In the genomic region with DNA sequence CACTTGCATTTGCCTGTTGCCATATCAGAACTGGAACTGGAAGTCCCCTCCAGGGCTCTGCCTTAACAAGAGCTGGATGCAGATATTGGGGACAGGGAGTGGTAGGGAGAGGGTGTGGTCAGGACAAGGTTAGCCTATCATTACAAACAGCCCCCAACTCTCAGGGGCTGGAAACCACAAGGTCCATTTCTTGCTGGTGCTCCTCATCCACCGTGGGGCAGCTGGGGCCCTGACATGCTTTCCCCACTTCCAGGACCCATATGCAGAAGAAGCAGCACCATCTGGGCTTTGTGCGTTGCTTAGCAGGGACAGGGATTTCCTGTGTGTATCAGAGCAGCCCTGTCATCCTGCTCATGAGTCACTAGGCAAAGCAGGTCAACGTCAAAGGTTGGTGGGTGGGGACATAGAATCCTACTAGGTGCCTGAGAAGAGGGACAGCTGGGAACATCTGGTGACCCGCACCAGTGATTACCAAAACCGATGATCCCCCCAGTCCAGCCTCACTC, we compare ENCODE assay signal across 10 cellular contexts. TPM values are rescaled to one million over a fixed set of nuclear protein-coding genes. Genes with fewer than 3 reads are reported as not detected.
DNase-seq lines count a peak whose midpoint lies in the region; ATAC-seq and TF ChIP-seq lines count a peak whose summit lies in the region.
"Had no signal": no experiment of that assay in that cellular context is flagged by ENCODE, and none has a peak within 500 bp of the region (broad histone marks: within the 10 kb centered on the region; RNA-seq: fewer than 3 reads in every experiment).

No MANE protein-coding gene starts in this region.

- no peaks in the 10 kb centered on the region for H3K4me1 ChIP-seq in breast epithelium
- H3K4me1 ChIP-seq: right lobe of liver had no signal

- no peak overlapping the region for H3K4me3 Mint-ChIP-seq in MCF 10A (ENCODE audit: unreplicated experiment)

- H3K36me3 Mint-ChIP-seq in MCF 10A (ENCODE audit: insufficient read depth, unreplicated experiment) = no peaks in the 10 kb centered on the region

- CTCF ChIA-PET in MCF 10A (lab: Yijun Ruan, JAX) = no interaction called here

- H3K27me3 Mint-ChIP-seq in MCF 10A (ENCODE audit: insufficient read depth, unreplicated experiment) = no peaks in the 10 kb centered on the region

- no peaks in the 10 kb centered on the region for H3K27me3 ChIP-seq in breast epithelium
- H3K27me3 ChIP-seq in brain microvascular endothelial cell (replicated peaks) = no peaks in the 10 kb centered on the region
- H3K27me3 ChIP-seq: right lobe of liver had no signal

- peaks cover 12% of the 10 kb centered on the region for H3K4me1 Mint-ChIP-seq in MCF 10A (ENCODE audit: insufficient read depth, unreplicated experiment)

- peak overlapping the region; percentile 49 for H3K27ac Mint-ChIP-seq in MCF 10A (ENCODE audit: low read depth, unreplicated experiment)

- TF ChIP-seq POLR2A in breast epithelium (IDR thresholded peaks at IDR 0.05) = no peak

- no TSS peak for BruUV-seq in MCF 10A (replicated peaks; lab: Mats Ljungman, UMichigan)

- TF ChIP-seq CTCF in MCF 10A (IDR thresholded peaks at IDR 0.05; ENCODE audit: unreplicated experiment) = no peak
- TF ChIP-seq CTCF in breast epithelium (IDR thresholded peaks at IDR 0.05) = no peak
- TF ChIP-seq CTCF in brain microvascular endothelial cell (IDR thresholded peaks at IDR 0.05; ENCODE audit: low read depth, low read length, missing control alignments) = no peak

- H3K4me3 ChIP-seq in breast epithelium (no peak overlapping the region), brain microvascular endothelial cell (ENCODE audit: low read depth, low read length) (no peak overlapping the region)
- H3K4me3 ChIP-seq: right lobe of liver had no signal

- no peaks in the 10 kb centered on the region for H3K9me3 Mint-ChIP-seq in MCF 10A (ENCODE audit: unreplicated experiment)

- POLR2A ChIA-PET in MCF 10A (lab: Yijun Ruan, JAX) = interaction anchor here (0.5 to 1.0 kb wide), 2 partner anchors 58 to 117 kb away, joined by 3 read pairs; no protein-coding TSS in a partner anchor

- DNase-seq in MCF 10A (ENCODE audit: unreplicated experiment) (peak; percentile 55), breast epithelium (ENCODE audit: low spot score in 2 of 2) (no peak), brain microvascular endothelial cell (peak; percentile 70), C1 segment of cervical spinal cord (lab: John Stamatoyannopoulos, UW) (no peak), HuH-7 (ENCODE audit: low spot score) (no peak)
- peak; percentile 28 to 39 for DNase-seq in stimulated activated CD4-positive, alpha-beta T cell treated with anti-CD3 and anti-CD28 coated beads, Interleukin-4, amount 100 ng/mL, for 48 hours (ENCODE audit: low read depth in 2 of 2)
- DNase-seq: right lobe of liver had no signal

- intact Hi-C loops in MCF 10A (cut with micrococcal nuclease) (no loop called here), breast epithelium (cut with DNase I; ENCODE audit: low total_unique reads) (no loop called here)

- in situ Hi-C loops in brain microvascular endothelial cell (cut with HindIII; ENCODE audit: low pct_ligation_motif_present, low sequenced_read_pairs) = no loop called here

- H3K27ac ChIP-seq in breast epithelium = no peak overlapping the region
- H3K27ac ChIP-seq in brain microvascular endothelial cell = no peak overlapping the region
- H3K27ac ChIP-seq: C4-2B, right lobe of liver had no signal

- ATAC-seq in HG03039 (IDR thresholded peaks at IDR 0.05; ENCODE audit: unreplicated experiment) (peak; percentile 97), SK-N-SH treated with all-trans-retinoic acid at 6 μM for 48 hours (peak; percentile 68)

- H3K36me3 ChIP-seq in breast epithelium (no peaks in the 10 kb centered on the region), brain microvascular endothelial cell (replicated peaks) (no peaks in the 10 kb centered on the region)
- H3K36me3 ChIP-seq: right lobe of liver had no signal

- H3K9me3 ChIP-seq in breast epithelium = no peaks in the 10 kb centered on the region
- H3K9me3 ChIP-seq: right lobe of liver had no signal

TF ChIP-seq in SK-N-SH treated with all-trans-retinoic acid at 6 μM for 48 hours, 23 proteins besides CTCF, POLR2A, EP300 and RAD21:
- TF ChIP-seq PPARA (CRISPR knock-in tag; IDR thresholded peaks at IDR 0.05; ENCODE audit: borderline replicate concordance) (no peak), RARB (CRISPR knock-in tag; IDR thresholded peaks at IDR 0.05) (no peak), ZC3H10 (CRISPR knock-in tag; IDR thresholded peaks at IDR 0.05) (no peak), ZNF8 (CRISPR knock-in tag; IDR thresholded peaks at IDR 0.05) (no peak), CSDC2 (CRISPR knock-in tag; IDR thresholded peaks at IDR 0.05) (no peak), ESRRG (CRISPR knock-in tag; IDR thresholded peaks at IDR 0.05) (no peak), ZFP3 (CRISPR knock-in tag; IDR thresholded peaks at IDR 0.05) (no peak), ARNTL (CRISPR knock-in tag; IDR thresholded peaks at IDR 0.05; ENCODE audit: borderline replicate concordance, low read depth) (no peak), OSR1 (CRISPR knock-in tag; IDR thresholded peaks at IDR 0.05) (no peak), ZNF70 (CRISPR knock-in tag; IDR thresholded peaks at IDR 0.05) (no peak), ZFP30 (CRISPR knock-in tag; IDR thresholded peaks at IDR 0.05) (no peak)
- TF ChIP-seq, protein P1, sequence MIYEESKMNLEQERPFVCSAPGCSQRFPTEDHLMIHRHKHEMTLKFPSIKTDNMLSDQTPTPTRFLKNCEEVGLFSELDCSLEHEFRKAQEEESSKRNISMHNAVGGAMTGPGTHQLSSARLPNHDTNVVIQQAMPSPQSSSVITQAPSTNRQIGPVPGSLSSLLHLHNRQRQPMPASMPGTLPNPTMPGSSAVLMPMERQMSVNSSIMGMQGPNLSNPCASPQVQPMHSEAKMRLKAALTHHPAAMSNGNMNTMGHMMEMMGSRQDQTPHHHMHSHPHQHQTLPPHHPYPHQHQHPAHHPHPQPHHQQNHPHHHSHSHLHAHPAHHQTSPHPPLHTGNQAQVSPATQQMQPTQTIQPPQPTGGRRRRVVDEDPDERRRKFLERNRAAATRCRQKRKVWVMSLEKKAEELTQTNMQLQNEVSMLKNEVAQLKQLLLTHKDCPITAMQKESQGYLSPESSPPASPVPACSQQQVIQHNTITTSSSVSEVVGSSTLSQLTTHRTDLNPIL (CRISPR knock-in tag; IDR thresholded peaks at IDR 0.05; ENCODE audit: low read depth) = no peak
- TF ChIP-seq, protein P2, sequence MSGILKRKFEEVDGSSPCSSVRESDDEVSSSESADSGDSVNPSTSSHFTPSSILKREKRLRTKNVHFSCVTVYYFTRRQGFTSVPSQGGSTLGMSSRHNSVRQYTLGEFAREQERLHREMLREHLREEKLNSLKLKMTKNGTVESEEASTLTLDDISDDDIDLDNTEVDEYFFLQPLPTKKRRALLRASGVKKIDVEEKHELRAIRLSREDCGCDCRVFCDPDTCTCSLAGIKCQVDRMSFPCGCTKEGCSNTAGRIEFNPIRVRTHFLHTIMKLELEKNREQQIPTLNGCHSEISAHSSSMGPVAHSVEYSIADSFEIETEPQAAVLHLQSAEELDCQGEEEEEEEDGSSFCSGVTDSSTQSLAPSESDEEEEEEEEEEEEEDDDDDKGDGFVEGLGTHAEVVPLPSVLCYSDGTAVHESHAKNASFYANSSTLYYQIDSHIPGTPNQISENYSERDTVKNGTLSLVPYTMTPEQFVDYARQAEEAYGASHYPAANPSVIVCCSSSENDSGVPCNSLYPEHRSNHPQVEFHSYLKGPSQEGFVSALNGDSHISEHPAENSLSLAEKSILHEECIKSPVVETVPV (CRISPR knock-in tag; IDR thresholded peaks at IDR 0.05) = no peak

RNA-seq across cellular contexts. Expression of gene RGS9, which starts 26.9 kb away (rescaled TPM):
- total RNA-seq in MCF 10A (2022) (0.49 and 0.61 TPM in 2 replicates), breast epithelium (1 to 10 TPM; 1.6 to 6.9 (median 5.0) TPM)

Comparison
In these comparisons a context has a peak if more than half of its experiments do, and no peak if none do; other contexts are left out.
1. DNase-seq: peak in MCF 10A (single experiment), brain microvascular endothelial cell (single experiment) and stimulated activated CD4-positive, alpha-beta T cell treated with anti-CD3 and anti-CD28 coated beads, Interleukin-4, amount 100 ng/mL, for 48 hours (2 of 2); none in breast epithelium (0 of 2), C1 segment of cervical spinal cord (0 of 14) and HuH-7 (single experiment).